ENCODE assay signal across 1 cellular context in genomic region chr1:155957411-155957915, GRCh38.
TF ChIP-seq lines count a peak whose summit lies in the region.

No MANE protein-coding gene starts in this region.

TF ChIP-seq in HepG2, 621 proteins besides CTCF, POLR2A, EP300 and RAD21:
- TF ChIP-seq KLF11 (CRISPR knock-in tag; IDR thresholded peaks at IDR 0.05) (no peak), ZNF883 (CRISPR knock-in tag; IDR thresholded peaks at IDR 0.05; ENCODE audit: not compliant biosample characterization) (no peak)
